ENCODE assay signal across 1 cellular context in genomic region chr6:137777299-137778075, GRCh38.
TF ChIP-seq lines count a peak whose summit lies in the region.

No MANE protein-coding gene starts in this region.

TF ChIP-seq in K562, 482 proteins besides CTCF, POLR2A, EP300 and RAD21:
- 0 out of 2 replicates have a peak, but pooled peaks have one; percentile 54 for TF ChIP-seq SOX6 (IDR thresholded peaks at IDR 0.05)
- peak; percentile 23 for TF ChIP-seq MEIS2 (IDR thresholded peaks at IDR 0.05; ENCODE audit: partially characterized antibody)
- TF ChIP-seq SMAD2 (IDR thresholded peaks at IDR 0.05; ENCODE audit: low read depth, low read length), result no peak
- peak; percentile 22; the same call in 1 of the 2 replicates for TF ChIP-seq CTBP1 (IDR thresholded peaks at IDR 0.05; ENCODE audit: borderline replicate concordance)
